8 cellular contexts compared by ENCODE assay signal in the genomic region with DNA sequence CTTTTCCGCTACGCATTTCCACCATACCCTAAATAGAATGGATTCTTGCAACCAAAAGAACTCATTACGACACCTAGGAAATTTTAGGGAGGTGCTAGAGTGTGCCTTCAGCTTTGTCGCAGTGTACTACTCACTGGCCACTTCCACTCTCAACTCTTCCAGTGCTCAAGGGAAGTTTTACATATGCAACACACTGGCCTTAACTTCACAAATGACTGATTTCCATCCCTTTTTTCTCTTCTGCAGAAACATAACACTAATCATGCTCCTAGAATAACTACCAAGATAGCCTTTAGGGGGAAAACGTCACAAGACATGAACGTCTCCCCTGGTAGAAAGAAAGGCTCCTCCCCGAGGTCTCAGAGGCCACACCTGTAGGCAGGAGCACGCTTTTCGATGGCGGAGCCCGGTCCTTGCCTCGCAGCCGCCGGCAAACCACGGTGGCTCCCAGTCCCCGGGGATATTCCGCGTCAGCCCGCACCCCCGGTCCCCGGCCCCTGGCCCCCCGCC. TPM values are rescaled to one million over a fixed set of nuclear protein-coding genes. Genes with fewer than 3 reads are reported as not detected.
DNase-seq lines count a peak whose midpoint lies in the region; ATAC-seq and TF ChIP-seq lines count a peak whose summit lies in the region.

No MANE protein-coding gene starts in this region.

- CTCF ChIA-PET in SK-N-SH (lab: Yijun Ruan, JAX): interaction anchor here (1.3 to 4.6 kb wide), 3 partner anchors 108 to 116 kb away, joined by 3 to 25 read pairs (median 4); no protein-coding TSS in a partner anchor

- intact Hi-C loops in vagina (cut with DNase I): no loop called here

- H2AFZ ChIP-seq in GM23338 (peak overlapping the region; percentile 34), SK-N-SH (ENCODE audit: low read depth) (peak overlapping the region; percentile 88)

- H3K9me3 ChIP-seq in KOPT-K1 (ENCODE audit: insufficient read depth, low read length, poor library complexity, severe bottlenecking) (no peaks in the 10 kb centered on the region), SK-N-SH (no peaks in the 10 kb centered on the region), right atrium auricular region (no peaks in the 10 kb centered on the region), vagina (no peaks in the 10 kb centered on the region)

- H3F3A ChIP-seq in GM23338 (replicated peaks; ENCODE audit: low read depth) (0 out of 2 replicates have a peak, but pooled peaks cover 6% of the 10 kb centered on the region), SK-N-SH (replicated peaks; ENCODE audit: insufficient read depth) (no peaks in the 10 kb centered on the region)

- no peak for TF ChIP-seq EP300 in SK-N-SH (IDR thresholded peaks at IDR 0.05; ENCODE audit: borderline replicate concordance in 1 of 2, low read depth in 1 of 2, low read length in 1 of 2)

- peaks cover 8% of the 10 kb centered on the region; the same call in 1 of the 2 replicates for H4K20me1 ChIP-seq in GM23338 (replicated peaks; ENCODE audit: insufficient read depth)
- H4K20me1 ChIP-seq in SK-N-SH (ENCODE audit: insufficient read depth): no peaks in the 10 kb centered on the region

- H3K9ac ChIP-seq in SK-N-SH: peak overlapping the region; percentile 97

- H3K4me1 ChIP-seq in GM23338 (ENCODE audit: insufficient read depth) (peaks cover 10% of the 10 kb centered on the region), SK-N-SH (ENCODE audit: control insufficient read depth in 1 of 2, insufficient read depth in 2 of 2, low read depth in 1 of 2, low read length in 1 of 2) (peaks cover 7 to 8% of the 10 kb centered on the region in 2 experiments; a peak in 3 of 4 replicates), right atrium auricular region (peaks cover 0 to 17% of the 10 kb centered on the region in 2 donors), vagina (peaks cover 20% of the 10 kb centered on the region)

- H3K27me3 Mint-ChIP-seq in GM23338 (ENCODE audit: insufficient read depth, low read depth, poor library complexity): peaks cover 14% of the 10 kb centered on the region
- no peaks in the 10 kb centered on the region for H3K27me3 Mint-ChIP-seq in activated naive CD8-positive, alpha-beta T cell treated with anti-CD3 and anti-CD28 coated beads for 36 hours

- peak overlapping the region; percentile 93 for H3K27ac ChIP-seq in GM23338 (ENCODE audit: low read depth)
- peak overlapping the region; percentile 89 for H3K27ac ChIP-seq in KOPT-K1 (ENCODE audit: low read depth, low read length, poor library complexity, severe bottlenecking)
- peak overlapping the region; percentile 92 to 97; a peak in 3 of 4 replicates for H3K27ac ChIP-seq in SK-N-SH (ENCODE audit: low read depth in 2 of 2, low read length in 1 of 2)
- peak overlapping the region; percentile 93 to 96 for H3K27ac ChIP-seq in right atrium auricular region
- H3K27ac ChIP-seq in vagina: peak overlapping the region; percentile 93

- TF ChIP-seq POLR2A in vagina (IDR thresholded peaks at IDR 0.05): no peak

- peak overlapping the region; percentile 98 for H3K4me3 ChIP-seq in GM23338
- peak overlapping the region; percentile 95 to 96 for H3K4me3 ChIP-seq in SK-N-SH (ENCODE audit: low read depth in 2 of 2, low read length in 1 of 2)
- H3K4me3 ChIP-seq in right atrium auricular region: peak overlapping the region; percentile 79 to 96
- H3K4me3 ChIP-seq in vagina: peak overlapping the region; percentile 85 to 94

- peak overlapping the region; percentile 99 for H3K27ac Mint-ChIP-seq in GM23338
- H3K27ac Mint-ChIP-seq in activated naive CD8-positive, alpha-beta T cell treated with anti-CD3 and anti-CD28 coated beads for 36 hours: peak overlapping the region; percentile 93

- WGBS in SK-N-SH (ENCODE audit: low lambda C conversion rate): 11% methylated on average over 16 of the region's 22 CpGs

- peaks cover 8% of the 10 kb centered on the region for H3K4me1 Mint-ChIP-seq in GM23338
- peaks cover 24% of the 10 kb centered on the region for H3K4me1 Mint-ChIP-seq in activated naive CD8-positive, alpha-beta T cell treated with anti-CD3 and anti-CD28 coated beads for 36 hours

- POLR2A ChIA-PET in SK-N-SH (lab: Yijun Ruan, JAX): no interaction called here

- H3K9me2 ChIP-seq in GM23338 (ENCODE audit: insufficient read depth): no peaks in the 10 kb centered on the region
- no peaks in the 10 kb centered on the region for H3K9me2 ChIP-seq in SK-N-SH

- peaks cover 7% of the 10 kb centered on the region; the same call in 2 of the 3 replicates for H3K9me3 Mint-ChIP-seq in GM23338
- H3K9me3 Mint-ChIP-seq in activated naive CD8-positive, alpha-beta T cell treated with anti-CD3 and anti-CD28 coated beads for 36 hours: no peaks in the 10 kb centered on the region

- H3K36me3 ChIP-seq in GM23338 (ENCODE audit: insufficient read depth): peaks cover 4% of the 10 kb centered on the region; the same call in 1 of the 2 replicates
- H3K36me3 ChIP-seq in KOPT-K1 (ENCODE audit: insufficient read depth, low read length): no peaks in the 10 kb centered on the region
- peaks cover 0 to 11% of the 10 kb centered on the region in 2 experiments for H3K36me3 ChIP-seq in SK-N-SH (replicated peaks in 1 of 2; ENCODE audit: control insufficient read depth in 1 of 2, insufficient read depth in 2 of 2, low read length in 1 of 2)
- H3K36me3 ChIP-seq in right atrium auricular region: no peaks in the 10 kb centered on the region
- no peaks in the 10 kb centered on the region for H3K36me3 ChIP-seq in vagina

- H3K27me3 ChIP-seq in GM23338 (ENCODE audit: insufficient read depth) (no peaks in the 10 kb centered on the region), SK-N-SH (ENCODE audit: insufficient read depth) (no peaks in the 10 kb centered on the region), right atrium auricular region (no peaks in the 10 kb centered on the region), vagina (no peaks in the 10 kb centered on the region)

- H3K36me3 Mint-ChIP-seq in GM23338 (ENCODE audit: low read depth): peaks cover 30% of the 10 kb centered on the region
- peaks cover 22% of the 10 kb centered on the region for H3K36me3 Mint-ChIP-seq in activated naive CD8-positive, alpha-beta T cell treated with anti-CD3 and anti-CD28 coated beads for 36 hours

- peak overlapping the region; percentile 96 for H3K4me3 Mint-ChIP-seq in GM23338
- H3K4me3 Mint-ChIP-seq in activated naive CD8-positive, alpha-beta T cell treated with anti-CD3 and anti-CD28 coated beads for 36 hours: peak overlapping the region; percentile 94

- H3K4me2 ChIP-seq in GM23338 (peak overlapping the region; percentile 87), SK-N-SH (peak overlapping the region; percentile 85)

- H3K79me2 ChIP-seq in GM23338 (replicated peaks; ENCODE audit: insufficient read depth) (peaks cover 81% of the 10 kb centered on the region), SK-N-SH (ENCODE audit: insufficient read depth) (peaks cover 68% of the 10 kb centered on the region)

- peak; percentile 82 for ATAC-seq in GM23338

- no peak for TF ChIP-seq CTCF in GM23338 (conservative IDR thresholded peaks at IDR 0.05; ENCODE audit: low read depth in 2 of 2)
- TF ChIP-seq CTCF in SK-N-SH (IDR thresholded peaks at IDR 0.05): no peak
- TF ChIP-seq CTCF in right atrium auricular region (IDR thresholded peaks at IDR 0.05): no peak
- TF ChIP-seq CTCF in vagina (IDR thresholded peaks at IDR 0.05): peak in 1 of 3 experiments; percentile 4

- peak; percentile 14; the same call in 1 of the 2 replicates for TF ChIP-seq RAD21 in SK-N-SH (IDR thresholded peaks at IDR 0.05; ENCODE audit: low read length)

- peak; percentile 68 for DNase-seq in GF-D8 (lab: John Stamatoyannopoulos, UW)
- peak; percentile 89 for DNase-seq in GM23338 (ENCODE audit: low spot score)
- DNase-seq in SK-N-SH: no peak
- DNase-seq in activated naive CD8-positive, alpha-beta T cell treated with anti-CD3 and anti-CD28 coated beads for 36 hours: peak; percentile 67
- DNase-seq in right atrium auricular region (ENCODE audit: low spot score): no peak
- DNase-seq in renal cortical epithelial cell (ENCODE audit: low read depth): peak; percentile 56
- no peak for DNase-seq in vagina (ENCODE audit: extremely low spot score in 2 of 2)

TF ChIP-seq in SK-N-SH, 30 proteins besides CTCF, POLR2A, EP300 and RAD21:
- no peak for TF ChIP-seq FOXM1 (IDR thresholded peaks at IDR 0.05; ENCODE audit: low read depth)
- peak; percentile 67; the same call in 1 of the 2 replicates for TF ChIP-seq MXI1 (IDR thresholded peaks at IDR 0.05; ENCODE audit: low read depth, low read length)

RNA-seq across cellular contexts. Expression of a gene that starts 0.6 kb away (rescaled TPM):
- 26.5 and 51.0 TPM in 2 replicates for total RNA-seq in GM23338 (2014; rRNA removed; shearing (Covaris generic))
- polyA plus RNA-seq in GM23338 (2016; fragmentation: Nextera tagmentation; extraction: Ambion mirVana) (61.6 and 62.0 TPM in 2 replicates), SK-N-SH (2012; rRNA removed) (37.2 and 43.4 TPM in 2 replicates)
- 46.3 and 51.5 TPM in 2 replicates for polyA plus RNA-seq in SK-N-SH (2012; cell fraction: cytosol; rRNA removed)
- 17.0 and 17.3 TPM in 2 replicates for polyA plus RNA-seq in SK-N-SH (2012; cell fraction: nucleus; rRNA removed)
- 10 to 100 TPM; 44.3 to 45.7 TPM for total RNA-seq in activated naive CD8-positive, alpha-beta T cell treated with anti-CD3 and anti-CD28 coated beads for 36 hours
- total RNA-seq in right atrium auricular region (10 to 100 TPM; 19.1 to 22.5 TPM), renal cortical epithelial cell (17.1 and 27.4 TPM in 2 replicates), vagina (19.2 TPM)

RNA-seq across cellular contexts. Expression of a gene that starts 1.1 kb away (rescaled TPM):
- total RNA-seq in GM23338 (2014; rRNA removed; shearing (Covaris generic)): 13.2 and 19.0 TPM in 2 replicates
- polyA plus RNA-seq in GM23338 (2016; fragmentation: Nextera tagmentation; extraction: Ambion mirVana) (5.3 and 7.6 TPM in 2 replicates), SK-N-SH (2012; rRNA removed) (12.5 and 16.1 TPM in 2 replicates)
- polyA plus RNA-seq in SK-N-SH (2012; cell fraction: cytosol; rRNA removed): 13.7 and 14.2 TPM in 2 replicates
- 12.1 and 13.3 TPM in 2 replicates for polyA plus RNA-seq in SK-N-SH (2012; cell fraction: nucleus; rRNA removed)
- total RNA-seq in activated naive CD8-positive, alpha-beta T cell treated with anti-CD3 and anti-CD28 coated beads for 36 hours: 10 to 100 TPM; 18.4 to 20.0 TPM
- total RNA-seq in right atrium auricular region (10 to 100 TPM in 1 of 2 donors, 1 to 10 TPM in 1; 9.4 to 15.0 TPM), renal cortical epithelial cell (27.9 and 28.1 TPM in 2 replicates), vagina (16.5 TPM)

Comparison
In these comparisons a context has a peak if more than half of its experiments do, and no peak if none do; other contexts are left out.
1. DNase-seq: peak in GF-D8 (single experiment), GM23338 (single experiment), activated naive CD8-positive, alpha-beta T cell treated with anti-CD3 and anti-CD28 coated beads for 36 hours (single experiment) and renal cortical epithelial cell (single experiment); none in SK-N-SH (single experiment), right atrium auricular region (single experiment) and vagina (0 of 2).
2. Peak in every context shown above with its lines, with median percentiles within 50 percentile points of each other: H3K27ac ChIP-seq and H3K4me3 ChIP-seq.